ENCODE assay signal across 1 cellular context in the genomic region with DNA sequence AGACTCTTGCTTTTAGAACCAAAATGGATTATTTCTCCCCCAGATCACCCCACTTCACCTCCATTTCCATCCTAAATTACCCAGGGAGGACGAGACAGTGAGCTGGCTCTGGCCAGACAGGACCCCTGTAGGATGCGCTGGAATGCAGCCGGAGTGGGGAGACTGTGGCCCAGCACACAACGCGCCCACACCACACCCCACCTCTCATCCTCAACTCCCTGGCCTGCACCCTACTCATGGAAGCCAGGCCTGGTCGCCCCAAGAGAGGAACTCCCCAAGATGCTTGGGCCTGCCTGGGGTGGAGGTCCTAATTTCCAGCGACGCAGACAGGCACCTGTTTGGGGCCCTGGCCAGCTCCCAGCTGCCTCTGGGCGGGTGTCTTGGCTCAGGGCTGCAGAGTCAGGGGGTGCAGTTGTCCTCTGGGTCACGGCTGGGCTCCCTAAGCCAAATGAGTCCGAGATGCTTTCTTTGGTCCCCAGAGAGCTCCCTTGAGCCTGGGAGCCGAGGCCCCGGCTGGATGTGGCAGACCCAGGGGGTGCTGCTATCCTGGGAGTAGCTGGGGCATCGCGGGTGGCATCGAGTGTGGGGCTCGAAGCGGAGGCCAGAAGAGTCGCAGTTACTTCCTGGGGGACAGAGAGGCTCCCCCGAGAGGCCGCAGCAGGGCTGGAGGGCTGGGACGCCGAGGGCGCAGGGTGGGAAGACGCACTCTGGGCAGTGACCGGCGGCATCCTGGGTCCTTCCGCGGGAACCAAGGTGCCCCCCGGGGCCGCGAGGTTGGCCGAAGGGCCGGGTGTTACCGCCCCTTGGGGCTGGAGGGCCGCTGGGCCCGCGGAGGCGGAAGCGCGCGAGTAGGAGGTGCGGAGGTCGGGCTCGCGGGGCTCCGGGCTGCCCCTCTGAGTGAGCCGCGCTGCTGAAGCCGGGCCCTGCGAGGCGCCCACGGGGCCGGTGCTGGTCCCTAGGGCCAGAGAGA.
TF ChIP-seq lines count a peak whose summit lies in the region.

No MANE protein-coding gene starts in this region.

TF ChIP-seq in GM12878, 131 proteins besides CTCF, POLR2A, EP300 and RAD21 (continued from another document):
- TF ChIP-seq ETV6 (conservative IDR thresholded peaks at IDR 0.05 in 1 of 2, IDR thresholded peaks at IDR 0.05 in 1 of 2; ENCODE audit: borderline replicate concordance in 1 of 2, low read depth in 1 of 2) (no peak), HDAC2 (IDR thresholded peaks at IDR 0.05) (no peak), BMI1 (IDR thresholded peaks at IDR 0.05; ENCODE audit: borderline replicate concordance) (no peak), SMAD1 (IDR thresholded peaks at IDR 0.05; ENCODE audit: low read depth, partially characterized antibody) (no peak), PAX8 (IDR thresholded peaks at IDR 0.05) (no peak), CREM (IDR thresholded peaks at IDR 0.05; ENCODE audit: low read depth) (no peak), POLR2AphosphoS5 (IDR thresholded peaks at IDR 0.05; ENCODE audit: low read length) (no peak), ZSCAN29 (IDR thresholded peaks at IDR 0.05) (no peak), NR2C2 (IDR thresholded peaks at IDR 0.05; ENCODE audit: borderline replicate concordance, control insufficient read depth, insufficient read length, low read depth) (no peak), BCL11A (IDR thresholded peaks at IDR 0.05; ENCODE audit: low read depth, low read length) (no peak), STAT1 (conservative IDR thresholded peaks at IDR 0.05) (no peak), MYB (IDR thresholded peaks at IDR 0.05; ENCODE audit: borderline replicate concordance, low read depth, low read length) (no peak), ZNF622 (IDR thresholded peaks at IDR 0.05) (no peak)
- TF ChIP-seq, protein P1, sequence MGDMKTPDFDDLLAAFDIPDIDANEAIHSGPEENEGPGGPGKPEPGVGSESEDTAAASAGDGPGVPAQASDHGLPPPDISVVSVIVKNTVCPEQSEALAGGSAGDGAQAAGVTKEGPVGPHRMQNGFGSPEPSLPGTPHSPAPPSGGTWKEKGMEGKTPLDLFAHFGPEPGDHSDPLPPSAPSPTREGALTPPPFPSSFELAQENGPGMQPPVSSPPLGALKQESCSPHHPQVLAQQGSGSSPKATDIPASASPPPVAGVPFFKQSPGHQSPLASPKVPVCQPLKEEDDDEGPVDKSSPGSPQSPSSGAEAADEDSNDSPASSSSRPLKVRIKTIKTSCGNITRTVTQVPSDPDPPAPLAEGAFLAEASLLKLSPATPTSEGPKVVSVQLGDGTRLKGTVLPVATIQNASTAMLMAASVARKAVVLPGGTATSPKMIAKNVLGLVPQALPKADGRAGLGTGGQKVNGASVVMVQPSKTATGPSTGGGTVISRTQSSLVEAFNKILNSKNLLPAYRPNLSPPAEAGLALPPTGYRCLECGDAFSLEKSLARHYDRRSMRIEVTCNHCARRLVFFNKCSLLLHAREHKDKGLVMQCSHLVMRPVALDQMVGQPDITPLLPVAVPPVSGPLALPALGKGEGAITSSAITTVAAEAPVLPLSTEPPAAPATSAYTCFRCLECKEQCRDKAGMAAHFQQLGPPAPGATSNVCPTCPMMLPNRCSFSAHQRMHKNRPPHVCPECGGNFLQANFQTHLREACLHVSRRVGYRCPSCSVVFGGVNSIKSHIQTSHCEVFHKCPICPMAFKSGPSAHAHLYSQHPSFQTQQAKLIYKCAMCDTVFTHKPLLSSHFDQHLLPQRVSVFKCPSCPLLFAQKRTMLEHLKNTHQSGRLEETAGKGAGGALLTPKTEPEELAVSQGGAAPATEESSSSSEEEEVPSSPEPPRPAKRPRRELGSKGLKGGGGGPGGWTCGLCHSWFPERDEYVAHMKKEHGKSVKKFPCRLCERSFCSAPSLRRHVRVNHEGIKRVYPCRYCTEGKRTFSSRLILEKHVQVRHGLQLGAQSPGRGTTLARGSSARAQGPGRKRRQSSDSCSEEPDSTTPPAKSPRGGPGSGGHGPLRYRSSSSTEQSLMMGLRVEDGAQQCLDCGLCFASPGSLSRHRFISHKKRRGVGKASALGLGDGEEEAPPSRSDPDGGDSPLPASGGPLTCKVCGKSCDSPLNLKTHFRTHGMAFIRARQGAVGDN (IDR thresholded peaks at IDR 0.05): no peak
- TF ChIP-seq, protein P2, sequence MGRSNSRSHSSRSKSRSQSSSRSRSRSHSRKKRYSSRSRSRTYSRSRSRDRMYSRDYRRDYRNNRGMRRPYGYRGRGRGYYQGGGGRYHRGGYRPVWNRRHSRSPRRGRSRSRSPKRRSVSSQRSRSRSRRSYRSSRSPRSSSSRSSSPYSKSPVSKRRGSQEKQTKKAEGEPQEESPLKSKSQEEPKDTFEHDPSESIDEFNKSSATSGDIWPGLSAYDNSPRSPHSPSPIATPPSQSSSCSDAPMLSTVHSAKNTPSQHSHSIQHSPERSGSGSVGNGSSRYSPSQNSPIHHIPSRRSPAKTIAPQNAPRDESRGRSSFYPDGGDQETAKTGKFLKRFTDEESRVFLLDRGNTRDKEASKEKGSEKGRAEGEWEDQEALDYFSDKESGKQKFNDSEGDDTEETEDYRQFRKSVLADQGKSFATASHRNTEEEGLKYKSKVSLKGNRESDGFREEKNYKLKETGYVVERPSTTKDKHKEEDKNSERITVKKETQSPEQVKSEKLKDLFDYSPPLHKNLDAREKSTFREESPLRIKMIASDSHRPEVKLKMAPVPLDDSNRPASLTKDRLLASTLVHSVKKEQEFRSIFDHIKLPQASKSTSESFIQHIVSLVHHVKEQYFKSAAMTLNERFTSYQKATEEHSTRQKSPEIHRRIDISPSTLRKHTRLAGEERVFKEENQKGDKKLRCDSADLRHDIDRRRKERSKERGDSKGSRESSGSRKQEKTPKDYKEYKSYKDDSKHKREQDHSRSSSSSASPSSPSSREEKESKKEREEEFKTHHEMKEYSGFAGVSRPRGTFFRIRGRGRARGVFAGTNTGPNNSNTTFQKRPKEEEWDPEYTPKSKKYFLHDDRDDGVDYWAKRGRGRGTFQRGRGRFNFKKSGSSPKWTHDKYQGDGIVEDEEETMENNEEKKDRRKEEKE (IDR thresholded peaks at IDR 0.05): no peak
- TF ChIP-seq, protein P3, sequence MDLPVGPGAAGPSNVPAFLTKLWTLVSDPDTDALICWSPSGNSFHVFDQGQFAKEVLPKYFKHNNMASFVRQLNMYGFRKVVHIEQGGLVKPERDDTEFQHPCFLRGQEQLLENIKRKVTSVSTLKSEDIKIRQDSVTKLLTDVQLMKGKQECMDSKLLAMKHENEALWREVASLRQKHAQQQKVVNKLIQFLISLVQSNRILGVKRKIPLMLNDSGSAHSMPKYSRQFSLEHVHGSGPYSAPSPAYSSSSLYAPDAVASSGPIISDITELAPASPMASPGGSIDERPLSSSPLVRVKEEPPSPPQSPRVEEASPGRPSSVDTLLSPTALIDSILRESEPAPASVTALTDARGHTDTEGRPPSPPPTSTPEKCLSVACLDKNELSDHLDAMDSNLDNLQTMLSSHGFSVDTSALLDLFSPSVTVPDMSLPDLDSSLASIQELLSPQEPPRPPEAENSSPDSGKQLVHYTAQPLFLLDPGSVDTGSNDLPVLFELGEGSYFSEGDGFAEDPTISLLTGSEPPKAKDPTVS (IDR thresholded peaks at IDR 0.05; ENCODE audit: low read depth, low read length): no peak
- TF ChIP-seq, protein P4, sequence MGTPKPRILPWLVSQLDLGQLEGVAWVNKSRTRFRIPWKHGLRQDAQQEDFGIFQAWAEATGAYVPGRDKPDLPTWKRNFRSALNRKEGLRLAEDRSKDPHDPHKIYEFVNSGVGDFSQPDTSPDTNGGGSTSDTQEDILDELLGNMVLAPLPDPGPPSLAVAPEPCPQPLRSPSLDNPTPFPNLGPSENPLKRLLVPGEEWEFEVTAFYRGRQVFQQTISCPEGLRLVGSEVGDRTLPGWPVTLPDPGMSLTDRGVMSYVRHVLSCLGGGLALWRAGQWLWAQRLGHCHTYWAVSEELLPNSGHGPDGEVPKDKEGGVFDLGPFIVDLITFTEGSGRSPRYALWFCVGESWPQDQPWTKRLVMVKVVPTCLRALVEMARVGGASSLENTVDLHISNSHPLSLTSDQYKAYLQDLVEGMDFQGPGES (IDR thresholded peaks at IDR 0.05): no peak
